9 cellular contexts compared by ENCODE assay signal in genomic region chr19:35155981-35156672, GRCh38. TPM values are rescaled to one million over a fixed set of nuclear protein-coding genes. Genes with fewer than 3 reads are reported as not detected.
A peak's percentile ranks its signal among the peaks of the same experiment; 100 is the strongest.
DNase-seq lines count a peak whose midpoint lies in the region; ATAC-seq and TF ChIP-seq lines count a peak whose summit lies in the region.
"Had no signal": no experiment of that assay in that cellular context is flagged by ENCODE, and none has a peak within 500 bp of the region (broad histone marks: within the 10 kb centered on the region; RNA-seq: fewer than 3 reads in every experiment).

No MANE protein-coding gene starts in this region.

- DNase-seq in activated naive CD4-positive, alpha-beta T cell treated with anti-CD3 and anti-CD28 coated beads for 36 hours: no peak
- no peak for DNase-seq in activated naive CD4-positive, alpha-beta T cell treated with Interleukin-2 at 50 U/mL for 16 hours
- no peak for DNase-seq in activated T-helper 1 cell treated with anti-CD3 and anti-CD28 coated beads, Interleukin-12 subunit alpha, Interleukin-12 subunit beta, Interleukin-2, Interleukin-4 antibody, amounts not matched to agents 30 ng/mL and 10 ng/mL and 1 ng/mL, durations not matched to agents 14 hours and 24 hours and 36 hours (ENCODE audit: low spot score)
- DNase-seq in immature natural killer cell (no peak), tibial artery (no peak), SKM-1 (lab: John Stamatoyannopoulos, UW; ENCODE audit: unreplicated experiment) (no peak), NCI-H1436 treated with DMSO at 0.1 percent for 48 hours (lab: John Stamatoyannopoulos, UW) (no peak)
- DNase-seq: retina had no signal

- peaks cover 0 to 30% (median 18%) of the 10 kb centered on the region in 3 donors for H3K36me3 ChIP-seq in tibial artery

- peak overlapping the region; percentile 57 to 58 for H3K27ac ChIP-seq in tibial artery

- peaks cover 64% of the 10 kb centered on the region for H3K36me3 Mint-ChIP-seq in activated naive CD4-positive, alpha-beta T cell treated with anti-CD3 and anti-CD28 coated beads for 36 hours (ENCODE audit: low read depth)
- H3K36me3 Mint-ChIP-seq in activated T-helper 1 cell treated with anti-CD3 and anti-CD28 coated beads, Interleukin-12 subunit alpha, Interleukin-12 subunit beta, Interleukin-2, Interleukin-4 antibody, amounts not matched to agents 30 ng/mL and 10 ng/mL and 1 ng/mL, durations not matched to agents 14 hours and 24 hours and 36 hours (ENCODE audit: low read depth): peaks cover 51% of the 10 kb centered on the region
- H3K36me3 Mint-ChIP-seq in immature natural killer cell: peaks cover 16 to 28% (median 27%) of the 10 kb centered on the region in 3 donors

- peaks cover 50% of the 10 kb centered on the region for H3K4me1 Mint-ChIP-seq in activated naive CD4-positive, alpha-beta T cell treated with anti-CD3 and anti-CD28 coated beads for 36 hours (ENCODE audit: low read depth)
- H3K4me1 Mint-ChIP-seq in activated T-helper 1 cell treated with anti-CD3 and anti-CD28 coated beads, Interleukin-12 subunit alpha, Interleukin-12 subunit beta, Interleukin-2, Interleukin-4 antibody, amounts not matched to agents 30 ng/mL and 10 ng/mL and 1 ng/mL, durations not matched to agents 14 hours and 24 hours and 36 hours (ENCODE audit: low read depth): peaks cover 55% of the 10 kb centered on the region
- peaks cover 51 to 65% of the 10 kb centered on the region in 2 donors for H3K4me1 Mint-ChIP-seq in immature natural killer cell

- peak overlapping the region; percentile 99 for H3K27ac Mint-ChIP-seq in activated naive CD4-positive, alpha-beta T cell treated with anti-CD3 and anti-CD28 coated beads for 36 hours
- H3K27ac Mint-ChIP-seq in activated T-helper 1 cell treated with anti-CD3 and anti-CD28 coated beads, Interleukin-12 subunit alpha, Interleukin-12 subunit beta, Interleukin-2, Interleukin-4 antibody, amounts not matched to agents 30 ng/mL and 10 ng/mL and 1 ng/mL, durations not matched to agents 14 hours and 24 hours and 36 hours: peak overlapping the region; percentile 100
- peak overlapping the region; percentile 91 to 99 (median 96) for H3K27ac Mint-ChIP-seq in immature natural killer cell

- H3K27me3 Mint-ChIP-seq in activated naive CD4-positive, alpha-beta T cell treated with anti-CD3 and anti-CD28 coated beads for 36 hours (ENCODE audit: low read depth): no peaks in the 10 kb centered on the region
- peaks cover 7% of the 10 kb centered on the region for H3K27me3 Mint-ChIP-seq in activated T-helper 1 cell treated with anti-CD3 and anti-CD28 coated beads, Interleukin-12 subunit alpha, Interleukin-12 subunit beta, Interleukin-2, Interleukin-4 antibody, amounts not matched to agents 30 ng/mL and 10 ng/mL and 1 ng/mL, durations not matched to agents 14 hours and 24 hours and 36 hours (ENCODE audit: insufficient read depth)
- H3K27me3 Mint-ChIP-seq in immature natural killer cell (ENCODE audit: low read depth in 3 of 3): peaks cover 0 to 16% (median 4%) of the 10 kb centered on the region in 3 donors

- CTCF ChIA-PET in activated naive CD4-positive, alpha-beta T cell treated with anti-CD3 and anti-CD28 coated beads for 36 hours (lab: Charles Lee): no interaction called here

- peak overlapping the region; percentile 57 to 63 for H3K4me3 ChIP-seq in tibial artery

- peaks cover 0 to 36% of the 10 kb centered on the region in 2 donors for H3K27me3 ChIP-seq in tibial artery

- H3K4me3 Mint-ChIP-seq in activated naive CD4-positive, alpha-beta T cell treated with anti-CD3 and anti-CD28 coated beads for 36 hours: peak overlapping the region; percentile 98
- H3K4me3 Mint-ChIP-seq in activated T-helper 1 cell treated with anti-CD3 and anti-CD28 coated beads, Interleukin-12 subunit alpha, Interleukin-12 subunit beta, Interleukin-2, Interleukin-4 antibody, amounts not matched to agents 30 ng/mL and 10 ng/mL and 1 ng/mL, durations not matched to agents 14 hours and 24 hours and 36 hours: peak overlapping the region; percentile 100
- peak overlapping the region; percentile 90 to 99 (median 98) for H3K4me3 Mint-ChIP-seq in immature natural killer cell

- H3K9me3 Mint-ChIP-seq in activated naive CD4-positive, alpha-beta T cell treated with anti-CD3 and anti-CD28 coated beads for 36 hours: no peaks in the 10 kb centered on the region
- H3K9me3 Mint-ChIP-seq in activated T-helper 1 cell treated with anti-CD3 and anti-CD28 coated beads, Interleukin-12 subunit alpha, Interleukin-12 subunit beta, Interleukin-2, Interleukin-4 antibody, amounts not matched to agents 30 ng/mL and 10 ng/mL and 1 ng/mL, durations not matched to agents 14 hours and 24 hours and 36 hours: peaks cover 2% of the 10 kb centered on the region
- no peaks in the 10 kb centered on the region for H3K9me3 Mint-ChIP-seq in immature natural killer cell

- H3K9me3 ChIP-seq in tibial artery: no peaks in the 10 kb centered on the region

- peaks cover 0 to 29% (median 22%) of the 10 kb centered on the region in 4 donors for H3K4me1 ChIP-seq in tibial artery

- ATAC-seq in HG02623 (IDR thresholded peaks at IDR 0.05; ENCODE audit: unreplicated experiment): no peak

- TF ChIP-seq CTCF in tibial artery (IDR thresholded peaks at IDR 0.05): no peak

- intact Hi-C loops in activated naive CD4-positive, alpha-beta T cell treated with anti-CD3 and anti-CD28 coated beads for 36 hours (cut with micrococcal nuclease): loop anchor here (1.0 to 2.0 kb wide), 3 partner anchors 15 to 58 kb away; no protein-coding TSS in a partner anchor
- intact Hi-C loops in activated T-helper 1 cell treated with anti-CD3 and anti-CD28 coated beads, Interleukin-12 subunit alpha, Interleukin-12 subunit beta, Interleukin-2, Interleukin-4 antibody, amounts not matched to agents 30 ng/mL and 10 ng/mL and 1 ng/mL, durations not matched to agents 14 hours and 24 hours and 36 hours (cut with micrococcal nuclease): loop anchor here (1.0 to 10.0 kb wide), 5 partner anchors 15 to 589 kb away; partner anchors contain the start of genes IGFLR1, LIN37, PSENEN and U2AF1L4
- intact Hi-C loops in tibial artery (cut with DNase I; ENCODE audit: low total_unique reads): no loop called here

RNA-seq across cellular contexts. Expression of gene FXYD5, which starts 1.6 kb away (rescaled TPM):
- total RNA-seq in activated naive CD4-positive, alpha-beta T cell treated with anti-CD3 and anti-CD28 coated beads for 36 hours: 100 to 1,000 TPM; 289 to 294 TPM
- 299 and 309 TPM in 2 replicates for total RNA-seq in activated T-helper 1 cell treated with anti-CD3 and anti-CD28 coated beads, Interleukin-12 subunit alpha, Interleukin-12 subunit beta, Interleukin-2, Interleukin-4 antibody, amounts not matched to agents 30 ng/mL and 10 ng/mL and 1 ng/mL, durations not matched to agents 14 hours and 24 hours and 36 hours
- polyA plus RNA-seq in immature natural killer cell: 100 to 1,000 TPM; 262 to 427 (median 346) TPM

RNA-seq across cellular contexts. Expression of gene FXYD7, which starts 13.1 kb away (rescaled TPM):
- total RNA-seq in activated naive CD4-positive, alpha-beta T cell treated with anti-CD3 and anti-CD28 coated beads for 36 hours: 1 to 10 TPM in 1 of 2 experiments, under 1 TPM in 1; 0.54 to 1.2 TPM
- 0.39 TPM in 1 of 2 replicates, not detected in the other for total RNA-seq in activated T-helper 1 cell treated with anti-CD3 and anti-CD28 coated beads, Interleukin-12 subunit alpha, Interleukin-12 subunit beta, Interleukin-2, Interleukin-4 antibody, amounts not matched to agents 30 ng/mL and 10 ng/mL and 1 ng/mL, durations not matched to agents 14 hours and 24 hours and 36 hours
- 1 to 10 TPM; 2.1 to 4.1 (median 2.5) TPM for polyA plus RNA-seq in immature natural killer cell

RNA-seq across cellular contexts. Expression of gene FXYD1, which starts 17.5 kb away (rescaled TPM):
- total RNA-seq in activated naive CD4-positive, alpha-beta T cell treated with anti-CD3 and anti-CD28 coated beads for 36 hours: 1 to 10 TPM; 3.3 to 3.4 TPM
- total RNA-seq in activated T-helper 1 cell treated with anti-CD3 and anti-CD28 coated beads, Interleukin-12 subunit alpha, Interleukin-12 subunit beta, Interleukin-2, Interleukin-4 antibody, amounts not matched to agents 30 ng/mL and 10 ng/mL and 1 ng/mL, durations not matched to agents 14 hours and 24 hours and 36 hours: not detected in 2 replicates
- under 1 TPM in 2 of 3 donors, not detected in 1; 0.53 to 0.83 TPM for polyA plus RNA-seq in immature natural killer cell

RNA-seq across cellular contexts. Expression of gene LGI4, which starts 21.3 kb away (rescaled TPM):
- total RNA-seq in activated naive CD4-positive, alpha-beta T cell treated with anti-CD3 and anti-CD28 coated beads for 36 hours: 1 to 10 TPM; 1.1 to 1.7 TPM
- total RNA-seq in activated T-helper 1 cell treated with anti-CD3 and anti-CD28 coated beads, Interleukin-12 subunit alpha, Interleukin-12 subunit beta, Interleukin-2, Interleukin-4 antibody, amounts not matched to agents 30 ng/mL and 10 ng/mL and 1 ng/mL, durations not matched to agents 14 hours and 24 hours and 36 hours: not detected in 2 replicates
- not detected for polyA plus RNA-seq in immature natural killer cell

RNA-seq across cellular contexts. Expression of gene FXYD3, which starts 40.5 kb away (rescaled TPM):
- not detected for total RNA-seq in activated naive CD4-positive, alpha-beta T cell treated with anti-CD3 and anti-CD28 coated beads for 36 hours
- total RNA-seq in activated T-helper 1 cell treated with anti-CD3 and anti-CD28 coated beads, Interleukin-12 subunit alpha, Interleukin-12 subunit beta, Interleukin-2, Interleukin-4 antibody, amounts not matched to agents 30 ng/mL and 10 ng/mL and 1 ng/mL, durations not matched to agents 14 hours and 24 hours and 36 hours: not detected in 2 replicates
- not detected for polyA plus RNA-seq in immature natural killer cell
